ENCODE assay signal across 1 cellular context in genomic region chr19:51593969-51594773, GRCh38.
TF ChIP-seq lines count a peak whose summit lies in the region.

No MANE protein-coding gene starts in this region.

TF ChIP-seq in HepG2, 621 proteins besides CTCF, POLR2A, EP300 and RAD21 (continued from another document and continues in another):
- no peak for TF ChIP-seq HNF1A (IDR thresholded peaks at IDR 0.05; ENCODE audit: low read depth)
- no peak for TF ChIP-seq HNF1A (CRISPR knock-in tag; IDR thresholded peaks at IDR 0.05; ENCODE audit: borderline replicate concordance)
- TF ChIP-seq FLYWCH1 (CRISPR knock-in tag; IDR thresholded peaks at IDR 0.05) = no peak
- TF ChIP-seq ZNF619 (CRISPR knock-in tag; IDR thresholded peaks at IDR 0.05) = no peak
- TF ChIP-seq REXO4 (CRISPR knock-in tag; IDR thresholded peaks at IDR 0.05; ENCODE audit: borderline replicate concordance) = no peak
- TF ChIP-seq NKX3-1 (CRISPR knock-in tag; IDR thresholded peaks at IDR 0.05) = no peak
- no peak for TF ChIP-seq ZNF235 (CRISPR knock-in tag; IDR thresholded peaks at IDR 0.05; ENCODE audit: borderline replicate concordance)
- TF ChIP-seq LBX2 (CRISPR knock-in tag; IDR thresholded peaks at IDR 0.05; ENCODE audit: borderline replicate concordance) = no peak
- no peak for TF ChIP-seq ZNF678 (CRISPR knock-in tag; IDR thresholded peaks at IDR 0.05)
- TF ChIP-seq THYN1 (CRISPR knock-in tag; IDR thresholded peaks at IDR 0.05; ENCODE audit: borderline replicate concordance, low read depth) = no peak
- TF ChIP-seq MXI1 (IDR thresholded peaks at IDR 0.05; ENCODE audit: borderline replicate concordance, low read depth, low read length) = peak; percentile 36; the same call in 1 of the 3 replicates
- TF ChIP-seq BCLAF1 (IDR thresholded peaks at IDR 0.05) = no peak
- TF ChIP-seq ZNF280D (CRISPR knock-in tag; IDR thresholded peaks at IDR 0.05) = no peak
- TF ChIP-seq ZNF232 (CRISPR knock-in tag; IDR thresholded peaks at IDR 0.05; ENCODE audit: borderline replicate concordance) = no peak
- TF ChIP-seq ZNF766 (CRISPR knock-in tag; IDR thresholded peaks at IDR 0.05; ENCODE audit: borderline replicate concordance) = no peak
- TF ChIP-seq HNF4A (CRISPR knock-in tag; IDR thresholded peaks at IDR 0.05) = no peak
- TF ChIP-seq SRY (CRISPR knock-in tag; IDR thresholded peaks at IDR 0.05) = no peak
- no peak for TF ChIP-seq ZBTB46 (CRISPR knock-in tag; IDR thresholded peaks at IDR 0.05; ENCODE audit: borderline replicate concordance)
- TF ChIP-seq SNAPC2 (CRISPR knock-in tag; IDR thresholded peaks at IDR 0.05) = no peak
- TF ChIP-seq ZNF605 (CRISPR knock-in tag; IDR thresholded peaks at IDR 0.05) = no peak
- TF ChIP-seq ZNF816 (CRISPR knock-in tag; IDR thresholded peaks at IDR 0.05; ENCODE audit: borderline replicate concordance) = no peak
- no peak for TF ChIP-seq MATR3 (CRISPR knock-in tag; IDR thresholded peaks at IDR 0.05)
- peak; percentile 53; the same call in 1 of the 2 replicates for TF ChIP-seq NR2C2 (CRISPR knock-in tag; IDR thresholded peaks at IDR 0.05; ENCODE audit: borderline replicate concordance)
- TF ChIP-seq THAP8 (CRISPR knock-in tag; IDR thresholded peaks at IDR 0.05; ENCODE audit: borderline replicate concordance) = no peak
- TF ChIP-seq AKNA (CRISPR knock-in tag; IDR thresholded peaks at IDR 0.05; ENCODE audit: borderline replicate concordance) = no peak
- no peak for TF ChIP-seq USF2 (IDR thresholded peaks at IDR 0.05; ENCODE audit: low read depth, low read length)
- TF ChIP-seq USF2 (CRISPR knock-in tag; IDR thresholded peaks at IDR 0.05; ENCODE audit: borderline replicate concordance) = no peak
- TF ChIP-seq SIN3B (IDR thresholded peaks at IDR 0.05; ENCODE audit: low read length) = no peak
- TF ChIP-seq FOSL2 (CRISPR knock-in tag; IDR thresholded peaks at IDR 0.05) = no peak
- no peak for TF ChIP-seq NCOA1 (CRISPR knock-in tag; IDR thresholded peaks at IDR 0.05)
- TF ChIP-seq ZEB1 (IDR thresholded peaks at IDR 0.05; ENCODE audit: insufficient replicate concordance, low read depth) = no peak
- TF ChIP-seq ZBTB38 (CRISPR knock-in tag; IDR thresholded peaks at IDR 0.05) = no peak
- no peak for TF ChIP-seq ZBTB1 (CRISPR knock-in tag; IDR thresholded peaks at IDR 0.05; ENCODE audit: borderline replicate concordance)
- TF ChIP-seq GRHL1 (CRISPR knock-in tag; conservative IDR thresholded peaks at IDR 0.05) = no peak
- peak; percentile 100 for TF ChIP-seq THAP11 (CRISPR knock-in tag; IDR thresholded peaks at IDR 0.05)
- TF ChIP-seq ZNF839 (CRISPR knock-in tag; IDR thresholded peaks at IDR 0.05; ENCODE audit: borderline replicate concordance) = no peak
